In genomic region chr16:15888072-15888976, GRCh38 we compare ENCODE assay signal across 1 cellular context.
TF ChIP-seq lines count a peak whose summit lies in the region.

A gene with protein sequence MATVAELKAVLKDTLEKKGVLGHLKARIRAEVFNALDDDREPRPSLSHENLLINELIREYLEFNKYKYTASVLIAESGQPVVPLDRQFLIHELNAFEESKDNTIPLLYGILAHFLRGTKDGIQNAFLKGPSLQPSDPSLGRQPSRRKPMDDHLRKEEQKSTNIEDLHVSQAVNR (minus strand): TSS chr16:15888603. CDS start chr16:15888585, 18 bp downstream.

TF ChIP-seq in HepG2, 621 proteins besides CTCF, POLR2A, EP300 and RAD21 (continued from another document and continues in another):
- TF ChIP-seq, protein P1, sequence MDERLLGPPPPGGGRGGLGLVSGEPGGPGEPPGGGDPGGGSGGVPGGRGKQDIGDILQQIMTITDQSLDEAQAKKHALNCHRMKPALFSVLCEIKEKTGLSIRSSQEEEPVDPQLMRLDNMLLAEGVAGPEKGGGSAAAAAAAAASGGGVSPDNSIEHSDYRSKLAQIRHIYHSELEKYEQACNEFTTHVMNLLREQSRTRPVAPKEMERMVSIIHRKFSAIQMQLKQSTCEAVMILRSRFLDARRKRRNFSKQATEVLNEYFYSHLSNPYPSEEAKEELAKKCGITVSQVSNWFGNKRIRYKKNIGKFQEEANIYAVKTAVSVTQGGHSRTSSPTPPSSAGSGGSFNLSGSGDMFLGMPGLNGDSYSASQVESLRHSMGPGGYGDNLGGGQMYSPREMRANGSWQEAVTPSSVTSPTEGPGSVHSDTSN (CRISPR knock-in tag; IDR thresholded peaks at IDR 0.05): no peak
- no peak for TF ChIP-seq ZEB1 (IDR thresholded peaks at IDR 0.05; ENCODE audit: insufficient replicate concordance, low read depth)
- peak; percentile 84; the same call in 1 of the 2 replicates for TF ChIP-seq THYN1 (CRISPR knock-in tag; IDR thresholded peaks at IDR 0.05; ENCODE audit: borderline replicate concordance, low read depth)
- TF ChIP-seq ZSCAN9 (CRISPR knock-in tag; IDR thresholded peaks at IDR 0.05; ENCODE audit: borderline replicate concordance): peak; percentile 49
- TF ChIP-seq ZFP62 (CRISPR knock-in tag; IDR thresholded peaks at IDR 0.05): no peak
- no peak for TF ChIP-seq JDP2 (CRISPR knock-in tag; IDR thresholded peaks at IDR 0.05; ENCODE audit: borderline replicate concordance)
- no peak for TF ChIP-seq ZNF7 (CRISPR knock-in tag; IDR thresholded peaks at IDR 0.05)
- TF ChIP-seq ZNF614 (CRISPR knock-in tag; IDR thresholded peaks at IDR 0.05; ENCODE audit: borderline replicate concordance): peak; percentile 82
- TF ChIP-seq, protein P2, sequence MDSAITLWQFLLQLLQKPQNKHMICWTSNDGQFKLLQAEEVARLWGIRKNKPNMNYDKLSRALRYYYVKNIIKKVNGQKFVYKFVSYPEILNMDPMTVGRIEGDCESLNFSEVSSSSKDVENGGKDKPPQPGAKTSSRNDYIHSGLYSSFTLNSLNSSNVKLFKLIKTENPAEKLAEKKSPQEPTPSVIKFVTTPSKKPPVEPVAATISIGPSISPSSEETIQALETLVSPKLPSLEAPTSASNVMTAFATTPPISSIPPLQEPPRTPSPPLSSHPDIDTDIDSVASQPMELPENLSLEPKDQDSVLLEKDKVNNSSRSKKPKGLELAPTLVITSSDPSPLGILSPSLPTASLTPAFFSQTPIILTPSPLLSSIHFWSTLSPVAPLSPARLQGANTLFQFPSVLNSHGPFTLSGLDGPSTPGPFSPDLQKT (CRISPR knock-in tag; IDR thresholded peaks at IDR 0.05; ENCODE audit: borderline replicate concordance): peak; percentile 95; the same call in 1 of the 2 replicates
- TF ChIP-seq, protein P3, sequence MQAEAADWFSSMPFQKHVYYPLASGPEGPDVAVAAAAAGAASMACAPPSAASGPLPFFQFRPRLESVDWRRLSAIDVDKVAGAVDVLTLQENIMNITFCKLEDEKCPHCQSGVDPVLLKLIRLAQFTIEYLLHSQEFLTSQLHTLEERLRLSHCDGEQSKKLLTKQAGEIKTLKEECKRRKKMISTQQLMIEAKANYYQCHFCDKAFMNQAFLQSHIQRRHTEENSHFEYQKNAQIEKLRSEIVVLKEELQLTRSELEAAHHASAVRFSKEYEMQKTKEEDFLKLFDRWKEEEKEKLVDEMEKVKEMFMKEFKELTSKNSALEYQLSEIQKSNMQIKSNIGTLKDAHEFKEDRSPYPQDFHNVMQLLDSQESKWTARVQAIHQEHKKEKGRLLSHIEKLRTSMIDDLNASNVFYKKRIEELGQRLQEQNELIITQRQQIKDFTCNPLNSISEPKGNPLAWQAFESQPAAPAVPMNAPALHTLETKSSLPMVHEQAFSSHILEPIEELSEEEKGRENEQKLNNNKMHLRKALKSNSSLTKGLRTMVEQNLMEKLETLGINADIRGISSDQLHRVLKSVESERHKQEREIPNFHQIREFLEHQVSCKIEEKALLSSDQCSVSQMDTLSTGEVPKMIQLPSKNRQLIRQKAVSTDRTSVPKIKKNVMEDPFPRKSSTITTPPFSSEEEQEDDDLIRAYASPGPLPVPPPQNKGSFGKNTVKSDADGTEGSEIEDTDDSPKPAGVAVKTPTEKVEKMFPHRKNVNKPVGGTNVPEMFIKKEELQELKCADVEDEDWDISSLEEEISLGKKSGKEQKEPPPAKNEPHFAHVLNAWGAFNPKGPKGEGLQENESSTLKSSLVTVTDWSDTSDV (CRISPR knock-in tag; IDR thresholded peaks at IDR 0.05): peak; percentile 79; the same call in 1 of the 2 replicates
- TF ChIP-seq ZMYM4 (CRISPR knock-in tag; IDR thresholded peaks at IDR 0.05): peak; percentile 96
- TF ChIP-seq RBM22 (optimal IDR thresholded peaks at IDR 0.05; ENCODE audit: low read length): no peak
- no peak for TF ChIP-seq PAWR (CRISPR knock-in tag; IDR thresholded peaks at IDR 0.05; ENCODE audit: borderline replicate concordance)
- TF ChIP-seq ATM (IDR thresholded peaks at IDR 0.05; ENCODE audit: borderline replicate concordance): no peak
- TF ChIP-seq THAP11 (CRISPR knock-in tag; IDR thresholded peaks at IDR 0.05): peak; percentile 92
- peak; percentile 75 for TF ChIP-seq RFX5 (IDR thresholded peaks at IDR 0.05; ENCODE audit: low read depth, low read length)
- TF ChIP-seq KLF6 (CRISPR knock-in tag; IDR thresholded peaks at IDR 0.05): no peak
- TF ChIP-seq SIX4 (CRISPR knock-in tag; IDR thresholded peaks at IDR 0.05): no peak
- TF ChIP-seq TGIF2 (CRISPR knock-in tag; IDR thresholded peaks at IDR 0.05): 0 out of 2 replicates have a peak, but pooled peaks have one; percentile 47
- no peak for TF ChIP-seq ZFP36 (IDR thresholded peaks at IDR 0.05; ENCODE audit: borderline replicate concordance, low read depth, low read length, partially characterized antibody)
- no peak; the same call in 1 of the 2 replicates for TF ChIP-seq SOX5 (CRISPR knock-in tag; IDR thresholded peaks at IDR 0.05; ENCODE audit: borderline replicate concordance)
- no peak for TF ChIP-seq LRRFIP1 (CRISPR knock-in tag; conservative IDR thresholded peaks at IDR 0.05)
- TF ChIP-seq GABPB1 (CRISPR knock-in tag; IDR thresholded peaks at IDR 0.05): peak; percentile 97
- peak; percentile 93 for TF ChIP-seq HDAC1 (CRISPR knock-in tag; IDR thresholded peaks at IDR 0.05)
- TF ChIP-seq CBX1 (IDR thresholded peaks at IDR 0.05; ENCODE audit: low read depth): peak; percentile 18
- TF ChIP-seq U2AF1 (optimal IDR thresholded peaks at IDR 0.05; ENCODE audit: low read depth, low read length): peak; percentile 94
- TF ChIP-seq, protein P4, sequence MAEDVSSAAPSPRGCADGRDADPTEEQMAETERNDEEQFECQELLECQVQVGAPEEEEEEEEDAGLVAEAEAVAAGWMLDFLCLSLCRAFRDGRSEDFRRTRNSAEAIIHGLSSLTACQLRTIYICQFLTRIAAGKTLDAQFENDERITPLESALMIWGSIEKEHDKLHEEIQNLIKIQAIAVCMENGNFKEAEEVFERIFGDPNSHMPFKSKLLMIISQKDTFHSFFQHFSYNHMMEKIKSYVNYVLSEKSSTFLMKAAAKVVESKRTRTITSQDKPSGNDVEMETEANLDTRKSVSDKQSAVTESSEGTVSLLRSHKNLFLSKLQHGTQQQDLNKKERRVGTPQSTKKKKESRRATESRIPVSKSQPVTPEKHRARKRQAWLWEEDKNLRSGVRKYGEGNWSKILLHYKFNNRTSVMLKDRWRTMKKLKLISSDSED (CRISPR knock-in tag; IDR thresholded peaks at IDR 0.05): no peak
- TF ChIP-seq JUNB (CRISPR knock-in tag; IDR thresholded peaks at IDR 0.05; ENCODE audit: borderline replicate concordance): no peak
- TF ChIP-seq, protein P5, sequence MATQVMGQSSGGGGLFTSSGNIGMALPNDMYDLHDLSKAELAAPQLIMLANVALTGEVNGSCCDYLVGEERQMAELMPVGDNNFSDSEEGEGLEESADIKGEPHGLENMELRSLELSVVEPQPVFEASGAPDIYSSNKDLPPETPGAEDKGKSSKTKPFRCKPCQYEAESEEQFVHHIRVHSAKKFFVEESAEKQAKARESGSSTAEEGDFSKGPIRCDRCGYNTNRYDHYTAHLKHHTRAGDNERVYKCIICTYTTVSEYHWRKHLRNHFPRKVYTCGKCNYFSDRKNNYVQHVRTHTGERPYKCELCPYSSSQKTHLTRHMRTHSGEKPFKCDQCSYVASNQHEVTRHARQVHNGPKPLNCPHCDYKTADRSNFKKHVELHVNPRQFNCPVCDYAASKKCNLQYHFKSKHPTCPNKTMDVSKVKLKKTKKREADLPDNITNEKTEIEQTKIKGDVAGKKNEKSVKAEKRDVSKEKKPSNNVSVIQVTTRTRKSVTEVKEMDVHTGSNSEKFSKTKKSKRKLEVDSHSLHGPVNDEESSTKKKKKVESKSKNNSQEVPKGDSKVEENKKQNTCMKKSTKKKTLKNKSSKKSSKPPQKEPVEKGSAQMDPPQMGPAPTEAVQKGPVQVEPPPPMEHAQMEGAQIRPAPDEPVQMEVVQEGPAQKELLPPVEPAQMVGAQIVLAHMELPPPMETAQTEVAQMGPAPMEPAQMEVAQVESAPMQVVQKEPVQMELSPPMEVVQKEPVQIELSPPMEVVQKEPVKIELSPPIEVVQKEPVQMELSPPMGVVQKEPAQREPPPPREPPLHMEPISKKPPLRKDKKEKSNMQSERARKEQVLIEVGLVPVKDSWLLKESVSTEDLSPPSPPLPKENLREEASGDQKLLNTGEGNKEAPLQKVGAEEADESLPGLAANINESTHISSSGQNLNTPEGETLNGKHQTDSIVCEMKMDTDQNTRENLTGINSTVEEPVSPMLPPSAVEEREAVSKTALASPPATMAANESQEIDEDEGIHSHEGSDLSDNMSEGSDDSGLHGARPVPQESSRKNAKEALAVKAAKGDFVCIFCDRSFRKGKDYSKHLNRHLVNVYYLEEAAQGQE (IDR thresholded peaks at IDR 0.05; ENCODE audit: borderline replicate concordance in 1 of 2, low read depth in 1 of 2, low read length in 2 of 2): no peak; a peak in 2 of 4 replicates
- TF ChIP-seq ZNF572 (CRISPR knock-in tag; IDR thresholded peaks at IDR 0.05): 0 out of 2 replicates have a peak, but pooled peaks have one; percentile 15
- no peak for TF ChIP-seq KLF16 (CRISPR knock-in tag; IDR thresholded peaks at IDR 0.05)
- TF ChIP-seq ZFYVE20 (CRISPR knock-in tag; IDR thresholded peaks at IDR 0.05; ENCODE audit: borderline replicate concordance, low read depth): 0 out of 2 replicates have a peak, but pooled peaks have one; percentile 59
- TF ChIP-seq ZNF615 (CRISPR knock-in tag; IDR thresholded peaks at IDR 0.05; ENCODE audit: borderline replicate concordance): no peak
- TF ChIP-seq CEBPG (CRISPR knock-in tag; IDR thresholded peaks at IDR 0.05): peak; percentile 69
- peak; percentile 70; the same call in 1 of the 2 replicates for TF ChIP-seq ATAD3A (CRISPR knock-in tag; IDR thresholded peaks at IDR 0.05)
- no peak for TF ChIP-seq ZNF510 (CRISPR knock-in tag; IDR thresholded peaks at IDR 0.05; ENCODE audit: low read depth)
- TF ChIP-seq, protein P6, sequence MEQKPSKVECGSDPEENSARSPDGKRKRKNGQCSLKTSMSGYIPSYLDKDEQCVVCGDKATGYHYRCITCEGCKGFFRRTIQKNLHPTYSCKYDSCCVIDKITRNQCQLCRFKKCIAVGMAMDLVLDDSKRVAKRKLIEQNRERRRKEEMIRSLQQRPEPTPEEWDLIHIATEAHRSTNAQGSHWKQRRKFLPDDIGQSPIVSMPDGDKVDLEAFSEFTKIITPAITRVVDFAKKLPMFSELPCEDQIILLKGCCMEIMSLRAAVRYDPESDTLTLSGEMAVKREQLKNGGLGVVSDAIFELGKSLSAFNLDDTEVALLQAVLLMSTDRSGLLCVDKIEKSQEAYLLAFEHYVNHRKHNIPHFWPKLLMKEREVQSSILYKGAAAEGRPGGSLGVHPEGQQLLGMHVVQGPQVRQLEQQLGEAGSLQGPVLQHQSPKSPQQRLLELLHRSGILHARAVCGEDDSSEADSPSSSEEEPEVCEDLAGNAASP (CRISPR knock-in tag; IDR thresholded peaks at IDR 0.05; ENCODE audit: borderline replicate concordance): no peak; the same call in 1 of the 2 replicates
- no peak for TF ChIP-seq SMC3 (IDR thresholded peaks at IDR 0.05; ENCODE audit: low read length)
- TF ChIP-seq RELA (CRISPR knock-in tag; IDR thresholded peaks at IDR 0.05): no peak
- peak; percentile 90 for TF ChIP-seq MYC (CRISPR knock-in tag; IDR thresholded peaks at IDR 0.05; ENCODE audit: borderline replicate concordance)
- peak; percentile 14; the same call in 1 of the 2 replicates for TF ChIP-seq PATZ1 (CRISPR knock-in tag; IDR thresholded peaks at IDR 0.05)
- peak; percentile 75 for TF ChIP-seq TSC22D2 (CRISPR knock-in tag; IDR thresholded peaks at IDR 0.05; ENCODE audit: borderline replicate concordance)
- TF ChIP-seq THAP9 (CRISPR knock-in tag; IDR thresholded peaks at IDR 0.05; ENCODE audit: borderline replicate concordance): peak; percentile 94
- no peak for TF ChIP-seq TCF7 (IDR thresholded peaks at IDR 0.05; ENCODE audit: low read depth)
